ENCODE assay signal across 9 cellular contexts in the genomic region with DNA sequence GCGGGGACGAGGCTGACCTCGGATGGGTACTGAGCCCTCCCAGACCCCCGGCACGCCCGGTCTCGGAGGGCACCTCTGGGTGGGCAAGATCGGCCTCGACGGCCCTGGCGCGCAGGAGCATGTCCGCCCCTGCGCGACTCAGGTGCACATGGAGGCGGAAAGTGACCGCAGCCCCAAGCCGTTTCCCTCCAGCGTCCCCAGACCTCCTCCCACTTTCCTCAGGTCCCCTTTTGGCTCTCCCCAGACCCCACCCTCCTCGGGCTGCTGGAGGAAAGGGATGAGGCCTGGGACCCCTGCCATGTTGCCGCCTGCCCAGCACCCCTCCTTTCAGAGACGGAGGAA. TPM values are rescaled to one million over a fixed set of nuclear protein-coding genes. Genes with fewer than 3 reads are reported as not detected.
DNase-seq lines count a peak whose midpoint lies in the region; ATAC-seq and TF ChIP-seq lines count a peak whose summit lies in the region.
"Had no signal": no experiment of that assay in that cellular context is flagged by ENCODE, and none has a peak within 500 bp of the region (broad histone marks: within the 10 kb centered on the region; RNA-seq: fewer than 3 reads in every experiment).

No MANE protein-coding gene starts in this region.

- ATAC-seq in GM18909 (IDR thresholded peaks at IDR 0.05; ENCODE audit: poor library complexity, unreplicated experiment): no peak
- ATAC-seq in HG03565 (IDR thresholded peaks at IDR 0.05; ENCODE audit: unreplicated experiment): no peak

- POLR2A ChIA-PET in BJ (lab: Charles Lee): interaction anchor here (1.8 kb wide), 1 partner anchor 10 kb away, joined by 6 read pairs; a partner anchor contains a TSS

- CTCF ChIA-PET in BJ (lab: Yijun Ruan, JAX): interaction anchor here (2.7 to 21.2 kb wide), 2 partner anchors 29 to 45 kb away, joined by 10 to 438 read pairs; a partner anchor contains a TSS

- TF ChIP-seq CTCF in BJ (IDR thresholded peaks at IDR 0.05; ENCODE audit: insufficient read depth, low read depth, low read length): no peak
- TF ChIP-seq CTCF in osteoblast (IDR thresholded peaks at IDR 0.05; ENCODE audit: extremely low read depth, low read depth, low read length): no peak

- DNase-seq in BJ (ENCODE audit: low read depth) (no peak), NT2/D1 (ENCODE audit: low read depth, low spot score) (no peak), osteoblast (ENCODE audit: insufficient read length, low spot score, missing footprints) (no peak), NCI-H446 treated with DMSO at 0.1 percent for 48 hours (lab: John Stamatoyannopoulos, UW) (no peak), RKO (ENCODE audit: low spot score) (no peak)
- DNase-seq: NCI-H1694 had no signal

- no peaks in the 10 kb centered on the region for H3K27me3 ChIP-seq in BJ (ENCODE audit: control insufficient read depth, insufficient read depth, low read length)
- peaks cover 17% of the 10 kb centered on the region for H3K27me3 ChIP-seq in NT2/D1 (ENCODE audit: insufficient read depth, insufficient read length)
- no peaks in the 10 kb centered on the region for H3K27me3 ChIP-seq in endocrine pancreas (ENCODE audit: control insufficient read depth, insufficient read depth, low read length)
- H3K27me3 ChIP-seq in osteoblast (ENCODE audit: insufficient read depth, low read length): no peaks in the 10 kb centered on the region

- peak overlapping the region; percentile 70 for H2AFZ ChIP-seq in osteoblast (ENCODE audit: low read length)

- no peaks in the 10 kb centered on the region for H3K9me3 ChIP-seq in NT2/D1 (ENCODE audit: insufficient read depth, low read length)
- no peaks in the 10 kb centered on the region for H3K9me3 ChIP-seq in endocrine pancreas (ENCODE audit: control insufficient read depth, low read length)
- H3K9me3 ChIP-seq in osteoblast (ENCODE audit: low read depth, low read length): no peaks in the 10 kb centered on the region

- H3K4me3 ChIP-seq in BJ (ENCODE audit: low read depth, low read length) (peak overlapping the region; percentile 36), NT2/D1 (ENCODE audit: insufficient read length, low read depth) (peak overlapping the region; percentile 36), endocrine pancreas (ENCODE audit: control insufficient read depth, insufficient read depth, low read length) (no peak overlapping the region), osteoblast (ENCODE audit: insufficient read depth, low read length) (peak overlapping the region; percentile 67)

- peaks cover 29% of the 10 kb centered on the region for H3K4me1 ChIP-seq in NT2/D1 (ENCODE audit: insufficient read depth, insufficient read length)
- no peaks in the 10 kb centered on the region for H3K4me1 ChIP-seq in endocrine pancreas (ENCODE audit: control insufficient read depth, insufficient read depth, low read length)
- peaks cover 23% of the 10 kb centered on the region for H3K4me1 ChIP-seq in osteoblast (ENCODE audit: insufficient read depth, low read length)

- H4K20me1 ChIP-seq in osteoblast (ENCODE audit: insufficient read depth, low read length): no peaks in the 10 kb centered on the region

- H3K4me2 ChIP-seq in osteoblast (ENCODE audit: insufficient read depth, low read length): peak overlapping the region; percentile 79

- H3K27ac ChIP-seq in osteoblast (ENCODE audit: low read depth, low read length): no peak overlapping the region

- H3K79me2 ChIP-seq in osteoblast (ENCODE audit: insufficient read depth, low read length): no peaks in the 10 kb centered on the region

- H3K36me3 ChIP-seq in BJ (ENCODE audit: control insufficient read depth, insufficient read depth, low read length) (peaks cover 2% of the 10 kb centered on the region; the same call in 1 of the 2 replicates), NT2/D1 (ENCODE audit: insufficient read depth, insufficient read length, low read length) (peaks cover 5% of the 10 kb centered on the region), endocrine pancreas (ENCODE audit: control insufficient read depth, insufficient read depth, low read length) (no peaks in the 10 kb centered on the region), osteoblast (ENCODE audit: insufficient read depth, low read length) (peaks cover under 1% of the 10 kb centered on the region)

- H3K9ac ChIP-seq in NT2/D1 (ENCODE audit: insufficient read length, low read depth): peak overlapping the region; percentile 77
- H3K9ac ChIP-seq in endocrine pancreas (ENCODE audit: control insufficient read depth, insufficient read depth, low read length): peak overlapping the region; percentile 57

RNA-seq across cellular contexts. Expression of a gene that starts 10.0 kb away (rescaled TPM):
- 1,903 and 2,002 TPM in 2 replicates for polyA plus RNA-seq in BJ (2011; rRNA removed)
- polyA minus RNA-seq in BJ (2011; rRNA and poly(A)+ RNA removed): 352 and 471 TPM in 2 replicates
- 1,279 and 1,302 TPM in 2 replicates for total RNA-seq in osteoblast

RNA-seq across cellular contexts. Expression of a gene that starts 12.6 kb away (rescaled TPM):
- 6.6 and 8.5 TPM in 2 replicates for polyA plus RNA-seq in BJ (2011; rRNA removed)
- 6.7 and 14.2 TPM in 2 replicates for polyA minus RNA-seq in BJ (2011; rRNA and poly(A)+ RNA removed)
- total RNA-seq in osteoblast: 5.8 and 7.4 TPM in 2 replicates

RNA-seq across cellular contexts. Expression of a gene that starts 15.7 kb away (rescaled TPM):
- not detected in 2 replicates for polyA plus RNA-seq in BJ (2011; rRNA removed)
- polyA minus RNA-seq in BJ (2011; rRNA and poly(A)+ RNA removed): not detected in 2 replicates
- under 0.01 TPM in 1 of 2 replicates, not detected in the other for total RNA-seq in osteoblast

RNA-seq across cellular contexts. Expression of a gene that starts 44.1 kb away (rescaled TPM):
- not detected in 2 replicates for polyA plus RNA-seq in BJ (2011; rRNA removed)
- 0.05 and 0.10 TPM in 2 replicates for polyA minus RNA-seq in BJ (2011; rRNA and poly(A)+ RNA removed)
- total RNA-seq in osteoblast: not detected in 2 replicates

RNA-seq across cellular contexts. Expression of a gene that starts 58.6 kb away (rescaled TPM):
- polyA plus RNA-seq in BJ (2011; rRNA removed): 1.8 and 5.0 TPM in 2 replicates
- polyA minus RNA-seq in BJ (2011; rRNA and poly(A)+ RNA removed): 0.90 and 1.7 TPM in 2 replicates
- 2.9 and 3.8 TPM in 2 replicates for total RNA-seq in osteoblast
